Comparison of ENCODE assay signal across 22 cellular contexts in the genomic region with DNA sequence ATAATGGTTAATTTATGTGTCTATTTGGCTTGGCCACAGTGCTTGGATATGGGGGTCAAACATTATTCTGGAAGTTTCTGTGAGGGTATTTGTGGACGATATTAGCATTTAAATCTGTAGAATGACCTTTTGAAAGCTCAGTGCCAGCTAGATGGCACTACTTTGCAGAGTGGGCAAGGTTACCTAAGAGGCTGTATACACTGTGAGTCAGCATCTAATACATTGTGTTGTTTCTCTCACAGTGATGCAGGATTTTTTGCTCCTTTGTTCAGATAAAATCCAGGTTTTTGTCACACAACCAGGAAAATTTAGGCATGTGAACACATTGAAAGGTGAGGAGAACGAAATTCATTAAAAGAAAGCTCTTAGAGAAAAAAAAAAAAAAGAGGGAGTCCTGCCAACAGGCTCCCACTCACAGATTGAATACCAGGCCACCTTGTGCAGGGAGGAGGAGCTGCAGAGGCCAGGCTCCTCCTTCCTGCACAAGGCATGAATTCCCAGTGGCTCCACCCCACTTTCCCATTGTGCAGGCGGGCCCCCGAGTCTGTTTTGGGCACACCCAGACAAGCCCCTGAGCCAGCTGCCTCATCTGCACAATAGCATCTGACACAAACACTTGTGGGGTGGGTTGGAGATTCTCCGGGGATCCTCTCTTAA.
"Had no signal": no experiment of that assay in that cellular context is flagged by ENCODE, and none has a peak within 500 bp of the region (broad histone marks: within the 10 kb centered on the region; RNA-seq: fewer than 3 reads in every experiment).

No MANE protein-coding gene starts in this region.

- H3K4me3 Mint-ChIP-seq: activated CD4-positive, alpha-beta T cell treated with anti-CD3 and anti-CD28 coated beads for 36 hours; activated CD8-positive, alpha-beta T cell treated with anti-CD3 and anti-CD28 coated beads for 36 hours; central memory CD8-positive, alpha-beta T cell; natural killer cell had no signal

- FAIRE-seq: small intestine had no signal

- DNase-seq: activated CD4-positive, alpha-beta T cell treated with anti-CD3 and anti-CD28 coated beads for 36 hours; activated CD8-positive, alpha-beta T cell treated with anti-CD3 and anti-CD28 coated beads for 36 hours; activated effector memory CD4-positive, alpha-beta T cell treated with anti-CD3 and anti-CD28 coated beads, Interleukin-2, amount 50 U/mL, for 16 hours; activated T-cell treated with anti-CD3 and anti-CD28 coated beads, Interleukin-2, amount 50 U/mL, for 48 hours; amygdala; body of pancreas; foreskin fibroblast; mesenchymal stem cell; natural killer cell; occipital lobe; right cardiac atrium; small intestine; stimulated activated CD4-positive, alpha-beta T cell treated with anti-CD3 and anti-CD28 coated beads, Interleukin-4, amount 100 ng/mL, for 4 hours; stimulated activated CD8-positive, alpha-beta memory T cell treated with anti-CD3 and anti-CD28 coated beads, Interleukin-4, amount 100 ng/mL, for 48 hours; stimulated activated naive CD4-positive, alpha-beta T cell treated with Interleukin-2 at 50 U/mL for 16 hours; substantia nigra had no signal

- H3K4me1 Mint-ChIP-seq: activated CD4-positive, alpha-beta T cell treated with anti-CD3 and anti-CD28 coated beads for 36 hours; central memory CD8-positive, alpha-beta T cell; natural killer cell had no signal

- H3K36me3 Mint-ChIP-seq: activated naive CD4-positive, alpha-beta T cell treated with anti-CD3 and anti-CD28 coated beads, Interleukin-2, amount 50 U/mL, for 72 hours; natural killer cell had no signal

- H3K27ac Mint-ChIP-seq: activated CD4-positive, alpha-beta T cell treated with anti-CD3 and anti-CD28 coated beads for 36 hours; activated CD8-positive, alpha-beta T cell treated with anti-CD3 and anti-CD28 coated beads for 36 hours; activated naive CD4-positive, alpha-beta T cell treated with anti-CD3 and anti-CD28 coated beads, Interleukin-2, amount 50 U/mL, for 72 hours; natural killer cell had no signal

- H3K36me3 ChIP-seq: tibial nerve, vagina had no signal

- ATAC-seq: activated CD4-positive, alpha-beta T cell treated with anti-CD3 and anti-CD28 coated beads for 36 hours; activated CD8-positive, alpha-beta T cell treated with anti-CD3 and anti-CD28 coated beads for 36 hours; activated naive CD4-positive, alpha-beta T cell treated with anti-CD3 and anti-CD28 coated beads, Interleukin-2, amount 50 U/mL, for 72 hours; body of pancreas; natural killer cell; right cardiac atrium had no signal

- H3K4me3 ChIP-seq: body of pancreas, coronary artery, tibial nerve, vagina had no signal

- H3K4me1 ChIP-seq: body of pancreas, tibial nerve, vagina had no signal

- H3K9me3 Mint-ChIP-seq: activated CD8-positive, alpha-beta T cell treated with anti-CD3 and anti-CD28 coated beads for 36 hours had no signal

- H3K27ac ChIP-seq: body of pancreas, coronary artery, tibial nerve, vagina, VCaP had no signal

- H3K9me3 ChIP-seq: body of pancreas, tibial nerve, vagina had no signal

- H3K27me3 Mint-ChIP-seq: activated CD4-positive, alpha-beta T cell treated with anti-CD3 and anti-CD28 coated beads for 36 hours; activated CD8-positive, alpha-beta T cell treated with anti-CD3 and anti-CD28 coated beads for 36 hours; central memory CD8-positive, alpha-beta T cell had no signal

- H3K27me3 ChIP-seq: body of pancreas, tibial nerve, vagina had no signal
